15 cellular contexts compared by ENCODE assay signal in genomic region chr5:108295588-108296368, GRCh38.
DNase-seq lines count a peak whose midpoint lies in the region; TF ChIP-seq lines count a peak whose summit lies in the region.
"Had no signal": no experiment of that assay in that cellular context is flagged by ENCODE, and none has a peak within 500 bp of the region (broad histone marks: within the 10 kb centered on the region; RNA-seq: fewer than 3 reads in every experiment).

No MANE protein-coding gene starts in this region.

- H3K4me3 ChIP-seq in mammary epithelial cell (replicated peaks in 1 of 3; ENCODE audit: insufficient read depth in 1 of 3, low read depth in 2 of 3, low read length in 3 of 3): peak overlapping the region in 2 of 3 experiments; percentile 17 to 23
- H3K4me3 ChIP-seq: lung, smooth muscle cell had no signal

- intact Hi-C loops in mammary epithelial cell (cut with micrococcal nuclease): loop anchor here (2.0 kb wide), 1 partner anchor 35 kb away; no protein-coding TSS in a partner anchor

- H3K27ac ChIP-seq in mammary epithelial cell (ENCODE audit: insufficient read depth, low read depth, low read length): peak overlapping the region; percentile 49
- H3K27ac ChIP-seq: VCaP had no signal

- no peak overlapping the region for H3K9ac ChIP-seq in mammary epithelial cell (ENCODE audit: insufficient read depth, low read length)

- H3K79me2 ChIP-seq in mammary epithelial cell (ENCODE audit: insufficient read depth, low read length): no peaks in the 10 kb centered on the region

- no TSS peak for BruUV-seq in mammary epithelial cell (replicated peaks; lab: Mats Ljungman, UMichigan)

- DNase-seq in HT1080 (ENCODE audit: low read depth) (peak; percentile 61), mammary epithelial cell (peak; percentile 56), glomerular endothelial cell (ENCODE audit: extremely low read depth, low read depth, low spot score) (peak; percentile 27), stromal cell of bone marrow (ENCODE audit: low read depth) (peak; percentile 20), NCI-H2196 (lab: John Stamatoyannopoulos, UW; ENCODE audit: unreplicated experiment) (no peak), NCI-H2029 (lab: John Stamatoyannopoulos, UW) (no peak), DMS153 treated with DMSO at 0.1 percent for 48 hours (lab: John Stamatoyannopoulos, UW; ENCODE audit: unreplicated experiment) (no peak)
- DNase-seq: endodermal cell; GDM1; hippocampal formation; NK-92 treated with Interleukin-12 subunit alpha and Interleukin-12 subunit beta, amount 100 ng/mL, for 24 hours; stimulated activated naive CD8-positive, alpha-beta T cell treated with anti-CD3 and anti-CD28 coated beads, Interleukin-15, amount 100 ng/mL, for 72 hours had no signal

- H3K36me3 ChIP-seq in mammary epithelial cell (ENCODE audit: insufficient read depth, low read length): no peaks in the 10 kb centered on the region

- 73% methylated on average over 2 of the region's 2 CpGs for WGBS in mammary epithelial cell (ENCODE audit: low coverage, missing lambda C conversion rate)

- no peaks in the 10 kb centered on the region for H3K9me3 ChIP-seq in mammary epithelial cell (replicated peaks; ENCODE audit: insufficient read depth, low read length)

- peak overlapping the region; percentile 73 for H3K4me2 ChIP-seq in mammary epithelial cell (ENCODE audit: insufficient read depth, low read depth, low read length)
- H3K4me2 ChIP-seq: smooth muscle cell had no signal

- CTCF ChIA-PET in mammary epithelial cell (lab: Charles Lee; ENCODE audit: low non-redundant PET): interaction anchor here (0.7 kb wide), 1 partner anchor 52 kb away, joined by 8 read pairs; no protein-coding TSS in a partner anchor

- H3K4me1 ChIP-seq in mammary epithelial cell (ENCODE audit: insufficient read depth, low read length): peaks cover 8% of the 10 kb centered on the region

- in situ Hi-C loops in mammary epithelial cell (cut with MboI; ENCODE audit: low sequenced_read_pairs in 2 of 2): no loop called here

- H2AFZ ChIP-seq in mammary epithelial cell (ENCODE audit: low read depth, low read length): peak overlapping the region; percentile 71

- no peak for TF ChIP-seq CTCF in mammary epithelial cell (conservative IDR thresholded peaks at IDR 0.05 in 1 of 2, IDR thresholded peaks at IDR 0.05 in 1 of 2; ENCODE audit: extremely low read depth in 1 of 2, insufficient read depth in 1 of 2, low read depth in 1 of 2, low read length in 2 of 2)

- dilution Hi-C loops in mammary epithelial cell (cut with HindIII; ENCODE audit: low sequenced_read_pairs): no loop called here

- no peaks in the 10 kb centered on the region for H3K27me3 ChIP-seq in mammary epithelial cell (ENCODE audit: insufficient read depth, low read length)

- H4K20me1 ChIP-seq in mammary epithelial cell (ENCODE audit: insufficient read depth, low read length): no peaks in the 10 kb centered on the region

Comparison
In these comparisons a context has a peak if more than half of its experiments do, and no peak if none do; other contexts are left out.
1. DNase-seq: peak in HT1080 (single experiment), mammary epithelial cell (single experiment), glomerular endothelial cell (single experiment) and stromal cell of bone marrow (single experiment); none in NCI-H2196 (single experiment), NCI-H2029 (single experiment) and DMS153 treated with DMSO at 0.1 percent for 48 hours (single experiment).